In the genomic region with DNA sequence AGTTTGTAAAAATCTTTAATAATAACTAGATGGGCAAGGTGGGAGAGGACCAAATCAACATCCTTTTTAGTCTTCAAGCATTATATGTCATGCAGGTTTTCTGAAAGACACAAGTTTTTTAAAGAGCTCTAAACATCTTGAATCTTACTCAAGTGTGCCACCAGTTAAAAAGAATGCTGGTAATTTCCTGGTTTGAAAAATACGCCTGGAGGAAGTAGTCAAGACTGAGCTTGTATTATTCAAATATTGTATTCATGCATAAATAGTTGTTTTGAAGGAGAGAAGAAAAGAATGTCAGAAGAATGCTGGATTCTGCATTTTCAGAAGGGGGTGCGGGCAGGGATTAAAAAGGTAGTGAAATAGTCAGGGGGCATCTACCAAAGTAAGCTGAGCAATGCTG, we compare ENCODE assay signal across 1 cellular context.
TF ChIP-seq lines count a peak whose summit lies in the region.

No MANE protein-coding gene starts in this region.

TF ChIP-seq in WTC11, 78 proteins besides CTCF, POLR2A, EP300 and RAD21 (continued from another document):
- TF ChIP-seq KAT7 (CRISPR knock-in tag; IDR thresholded peaks at IDR 0.05; ENCODE audit: borderline replicate concordance): no peak
- TF ChIP-seq, protein P1, sequence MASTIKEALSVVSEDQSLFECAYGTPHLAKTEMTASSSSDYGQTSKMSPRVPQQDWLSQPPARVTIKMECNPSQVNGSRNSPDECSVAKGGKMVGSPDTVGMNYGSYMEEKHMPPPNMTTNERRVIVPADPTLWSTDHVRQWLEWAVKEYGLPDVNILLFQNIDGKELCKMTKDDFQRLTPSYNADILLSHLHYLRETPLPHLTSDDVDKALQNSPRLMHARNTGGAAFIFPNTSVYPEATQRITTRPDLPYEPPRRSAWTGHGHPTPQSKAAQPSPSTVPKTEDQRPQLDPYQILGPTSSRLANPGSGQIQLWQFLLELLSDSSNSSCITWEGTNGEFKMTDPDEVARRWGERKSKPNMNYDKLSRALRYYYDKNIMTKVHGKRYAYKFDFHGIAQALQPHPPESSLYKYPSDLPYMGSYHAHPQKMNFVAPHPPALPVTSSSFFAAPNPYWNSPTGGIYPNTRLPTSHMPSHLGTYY (CRISPR knock-in tag; IDR thresholded peaks at IDR 0.05): no peak
- no peak for TF ChIP-seq PRRX2 (CRISPR knock-in tag; IDR thresholded peaks at IDR 0.05)
- TF ChIP-seq, protein P2, sequence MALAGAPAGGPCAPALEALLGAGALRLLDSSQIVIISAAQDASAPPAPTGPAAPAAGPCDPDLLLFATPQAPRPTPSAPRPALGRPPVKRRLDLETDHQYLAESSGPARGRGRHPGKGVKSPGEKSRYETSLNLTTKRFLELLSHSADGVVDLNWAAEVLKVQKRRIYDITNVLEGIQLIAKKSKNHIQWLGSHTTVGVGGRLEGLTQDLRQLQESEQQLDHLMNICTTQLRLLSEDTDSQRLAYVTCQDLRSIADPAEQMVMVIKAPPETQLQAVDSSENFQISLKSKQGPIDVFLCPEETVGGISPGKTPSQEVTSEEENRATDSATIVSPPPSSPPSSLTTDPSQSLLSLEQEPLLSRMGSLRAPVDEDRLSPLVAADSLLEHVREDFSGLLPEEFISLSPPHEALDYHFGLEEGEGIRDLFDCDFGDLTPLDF (CRISPR knock-in tag; IDR thresholded peaks at IDR 0.05): no peak
- TF ChIP-seq, protein P3, sequence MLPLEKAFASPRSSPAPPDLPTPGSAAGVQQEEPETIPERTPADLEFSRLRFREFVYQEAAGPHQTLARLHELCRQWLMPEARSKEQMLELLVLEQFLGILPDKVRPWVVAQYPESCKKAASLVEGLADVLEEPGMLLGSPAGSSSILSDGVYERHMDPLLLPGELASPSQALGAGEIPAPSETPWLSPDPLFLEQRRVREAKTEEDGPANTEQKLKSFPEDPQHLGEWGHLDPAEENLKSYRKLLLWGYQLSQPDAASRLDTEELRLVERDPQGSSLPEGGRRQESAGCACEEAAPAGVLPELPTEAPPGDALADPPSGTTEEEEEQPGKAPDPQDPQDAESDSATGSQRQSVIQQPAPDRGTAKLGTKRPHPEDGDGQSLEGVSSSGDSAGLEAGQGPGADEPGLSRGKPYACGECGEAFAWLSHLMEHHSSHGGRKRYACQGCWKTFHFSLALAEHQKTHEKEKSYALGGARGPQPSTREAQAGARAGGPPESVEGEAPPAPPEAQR (CRISPR knock-in tag; IDR thresholded peaks at IDR 0.05): no peak
- TF ChIP-seq TEAD1 (CRISPR knock-in tag; IDR thresholded peaks at IDR 0.05): no peak
- TF ChIP-seq, protein P4, sequence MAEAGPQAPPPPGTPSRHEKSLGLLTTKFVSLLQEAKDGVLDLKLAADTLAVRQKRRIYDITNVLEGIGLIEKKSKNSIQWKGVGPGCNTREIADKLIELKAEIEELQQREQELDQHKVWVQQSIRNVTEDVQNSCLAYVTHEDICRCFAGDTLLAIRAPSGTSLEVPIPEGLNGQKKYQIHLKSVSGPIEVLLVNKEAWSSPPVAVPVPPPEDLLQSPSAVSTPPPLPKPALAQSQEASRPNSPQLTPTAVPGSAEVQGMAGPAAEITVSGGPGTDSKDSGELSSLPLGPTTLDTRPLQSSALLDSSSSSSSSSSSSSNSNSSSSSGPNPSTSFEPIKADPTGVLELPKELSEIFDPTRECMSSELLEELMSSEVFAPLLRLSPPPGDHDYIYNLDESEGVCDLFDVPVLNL (CRISPR knock-in tag; IDR thresholded peaks at IDR 0.05; ENCODE audit: borderline replicate concordance, low read depth): no peak
- TF ChIP-seq, protein P5, sequence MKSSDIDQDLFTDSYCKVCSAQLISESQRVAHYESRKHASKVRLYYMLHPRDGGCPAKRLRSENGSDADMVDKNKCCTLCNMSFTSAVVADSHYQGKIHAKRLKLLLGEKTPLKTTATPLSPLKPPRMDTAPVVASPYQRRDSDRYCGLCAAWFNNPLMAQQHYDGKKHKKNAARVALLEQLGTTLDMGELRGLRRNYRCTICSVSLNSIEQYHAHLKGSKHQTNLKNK (CRISPR knock-in tag; IDR thresholded peaks at IDR 0.05): no peak
- no peak for TF ChIP-seq ZNF671 (CRISPR knock-in tag; IDR thresholded peaks at IDR 0.05)
- TF ChIP-seq ETV6 (CRISPR knock-in tag; IDR thresholded peaks at IDR 0.05): no peak
- TF ChIP-seq GRHL2 (CRISPR knock-in tag; IDR thresholded peaks at IDR 0.05; ENCODE audit: insufficient replicate concordance, severe bottlenecking): no peak
- TF ChIP-seq TP53 (CRISPR knock-in tag; IDR thresholded peaks at IDR 0.05): no peak
- TF ChIP-seq, protein P6, sequence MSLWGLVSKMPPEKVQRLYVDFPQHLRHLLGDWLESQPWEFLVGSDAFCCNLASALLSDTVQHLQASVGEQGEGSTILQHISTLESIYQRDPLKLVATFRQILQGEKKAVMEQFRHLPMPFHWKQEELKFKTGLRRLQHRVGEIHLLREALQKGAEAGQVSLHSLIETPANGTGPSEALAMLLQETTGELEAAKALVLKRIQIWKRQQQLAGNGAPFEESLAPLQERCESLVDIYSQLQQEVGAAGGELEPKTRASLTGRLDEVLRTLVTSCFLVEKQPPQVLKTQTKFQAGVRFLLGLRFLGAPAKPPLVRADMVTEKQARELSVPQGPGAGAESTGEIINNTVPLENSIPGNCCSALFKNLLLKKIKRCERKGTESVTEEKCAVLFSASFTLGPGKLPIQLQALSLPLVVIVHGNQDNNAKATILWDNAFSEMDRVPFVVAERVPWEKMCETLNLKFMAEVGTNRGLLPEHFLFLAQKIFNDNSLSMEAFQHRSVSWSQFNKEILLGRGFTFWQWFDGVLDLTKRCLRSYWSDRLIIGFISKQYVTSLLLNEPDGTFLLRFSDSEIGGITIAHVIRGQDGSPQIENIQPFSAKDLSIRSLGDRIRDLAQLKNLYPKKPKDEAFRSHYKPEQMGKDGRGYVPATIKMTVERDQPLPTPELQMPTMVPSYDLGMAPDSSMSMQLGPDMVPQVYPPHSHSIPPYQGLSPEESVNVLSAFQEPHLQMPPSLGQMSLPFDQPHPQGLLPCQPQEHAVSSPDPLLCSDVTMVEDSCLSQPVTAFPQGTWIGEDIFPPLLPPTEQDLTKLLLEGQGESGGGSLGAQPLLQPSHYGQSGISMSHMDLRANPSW (CRISPR knock-in tag; conservative IDR thresholded peaks at IDR 0.05; ENCODE audit: low read depth): no peak
- TF ChIP-seq, protein P7, sequence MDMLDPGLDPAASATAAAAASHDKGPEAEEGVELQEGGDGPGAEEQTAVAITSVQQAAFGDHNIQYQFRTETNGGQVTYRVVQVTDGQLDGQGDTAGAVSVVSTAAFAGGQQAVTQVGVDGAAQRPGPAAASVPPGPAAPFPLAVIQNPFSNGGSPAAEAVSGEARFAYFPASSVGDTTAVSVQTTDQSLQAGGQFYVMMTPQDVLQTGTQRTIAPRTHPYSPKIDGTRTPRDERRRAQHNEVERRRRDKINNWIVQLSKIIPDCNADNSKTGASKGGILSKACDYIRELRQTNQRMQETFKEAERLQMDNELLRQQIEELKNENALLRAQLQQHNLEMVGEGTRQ (CRISPR knock-in tag; IDR thresholded peaks at IDR 0.05): no peak
- no peak for TF ChIP-seq ELF4 (CRISPR knock-in tag; IDR thresholded peaks at IDR 0.05; ENCODE audit: low read depth)
- no peak for TF ChIP-seq SMAD4 (CRISPR knock-in tag; IDR thresholded peaks at IDR 0.05)
- no peak for TF ChIP-seq ZNF416 (CRISPR knock-in tag; IDR thresholded peaks at IDR 0.05)
